ENCODE assay signal across 9 cellular contexts in genomic region chr17:43878260-43879082, GRCh38. TPM values are rescaled to one million over a fixed set of nuclear protein-coding genes. Genes with fewer than 3 reads are reported as not detected.
DNase-seq lines count a peak whose midpoint lies in the region; ATAC-seq and TF ChIP-seq lines count a peak whose summit lies in the region.
"Had no signal": no experiment of that assay in that cellular context is flagged by ENCODE, and none has a peak within 500 bp of the region (broad histone marks: within the 10 kb centered on the region; RNA-seq: fewer than 3 reads in every experiment).

No MANE protein-coding gene starts in this region.

- TF ChIP-seq CTCF in Peyer's patch (IDR thresholded peaks at IDR 0.05) = peak; percentile 75 to 93 (median 87)
- TF ChIP-seq CTCF in fibroblast of the aortic adventitia (IDR thresholded peaks at IDR 0.05; ENCODE audit: insufficient read depth, low read length) = peak; percentile 98
- peak; percentile 87 for TF ChIP-seq CTCF in neural progenitor cell (IDR thresholded peaks at IDR 0.05)

- H3K4me1 ChIP-seq in Peyer's patch (peaks cover 0 to 16% (median 0%) of the 10 kb centered on the region in 4 donors), neural progenitor cell (peaks cover 3% of the 10 kb centered on the region)

- no peak overlapping the region for H3K9ac ChIP-seq in neural progenitor cell

- H3K27me3 ChIP-seq in Peyer's patch (no peaks in the 10 kb centered on the region), neural progenitor cell (no peaks in the 10 kb centered on the region)

- H3F3A ChIP-seq in neural progenitor cell (ENCODE audit: low read depth) = no peaks in the 10 kb centered on the region

- H2AFZ ChIP-seq in neural progenitor cell (replicated peaks) = no peak overlapping the region

- H3K4me2 ChIP-seq in neural progenitor cell = no peak overlapping the region

- TF ChIP-seq POLR2A in Peyer's patch (IDR thresholded peaks at IDR 0.05) = no peak

- no peaks in the 10 kb centered on the region for H3K79me2 ChIP-seq in neural progenitor cell (ENCODE audit: low read depth)

- H3K4me1 Mint-ChIP-seq in activated T-helper 2 cell treated with anti-CD3 and anti-CD28 coated beads, Interferon-gamma antibody, Interleukin-2, Interleukin-4, amounts not matched to agents 10 μg/mL and 5 μg/mL and 100 μg/mL, durations not matched to agents 14 hours and 24 hours and 36 hours (ENCODE audit: low read depth) = no peaks in the 10 kb centered on the region
- H3K4me1 Mint-ChIP-seq in neural progenitor cell = peaks cover 10% of the 10 kb centered on the region

- no peaks in the 10 kb centered on the region for H3K36me3 ChIP-seq in Peyer's patch
- no peaks in the 10 kb centered on the region for H3K36me3 ChIP-seq in neural progenitor cell

- H3K9me3 ChIP-seq in Peyer's patch = no peaks in the 10 kb centered on the region
- H3K9me3 ChIP-seq in neural progenitor cell (ENCODE audit: low read depth) = no peaks in the 10 kb centered on the region

- H3K9me3 Mint-ChIP-seq in activated T-helper 2 cell treated with anti-CD3 and anti-CD28 coated beads, Interferon-gamma antibody, Interleukin-2, Interleukin-4, amounts not matched to agents 10 μg/mL and 5 μg/mL and 100 μg/mL, durations not matched to agents 14 hours and 24 hours and 36 hours = no peaks in the 10 kb centered on the region
- no peaks in the 10 kb centered on the region for H3K9me3 Mint-ChIP-seq in neural progenitor cell
- H3K9me3 Mint-ChIP-seq: dendritic cell treated with granulocyte-macrophage colony-stimulating factor and Interleukin-4, amounts not matched to agents 40 ng/mL and 50 ng/mL, for 4 days had no signal

- intact Hi-C loops in activated T-helper 2 cell treated with anti-CD3 and anti-CD28 coated beads, Interferon-gamma antibody, Interleukin-2, Interleukin-4, amounts not matched to agents 10 μg/mL and 5 μg/mL and 100 μg/mL, durations not matched to agents 14 hours and 24 hours and 36 hours (cut with micrococcal nuclease) = no loop called here

- DNase-seq in DMS53 treated with DMSO at 0.1 percent for 48 hours (lab: John Stamatoyannopoulos, UW; ENCODE audit: unreplicated experiment) (peak; percentile 48), HT-29 (ENCODE audit: low spot score) (peak; percentile 80), Peyer's patch (peak; percentile 53 to 85 (median 83)), fibroblast of the aortic adventitia (ENCODE audit: low read depth) (peak; percentile 88), neural progenitor cell (ENCODE audit: low spot score) (peak; percentile 86), stromal cell of bone marrow (ENCODE audit: low read depth) (peak; percentile 77)
- peak; percentile 38 for DNase-seq in activated T-helper 2 cell treated with anti-CD3 and anti-CD28 coated beads, Interferon-gamma antibody, Interleukin-2, Interleukin-4, amounts not matched to agents 10 μg/mL and 5 μg/mL and 100 μg/mL, durations not matched to agents 14 hours and 24 hours and 36 hours (ENCODE audit: low spot score)

- no peak overlapping the region for H3K4me3 Mint-ChIP-seq in activated T-helper 2 cell treated with anti-CD3 and anti-CD28 coated beads, Interferon-gamma antibody, Interleukin-2, Interleukin-4, amounts not matched to agents 10 μg/mL and 5 μg/mL and 100 μg/mL, durations not matched to agents 14 hours and 24 hours and 36 hours (ENCODE audit: low read depth)
- H3K4me3 Mint-ChIP-seq in neural progenitor cell = no peak overlapping the region
- H3K4me3 Mint-ChIP-seq: dendritic cell treated with granulocyte-macrophage colony-stimulating factor and Interleukin-4, amounts not matched to agents 40 ng/mL and 50 ng/mL, for 4 days had no signal

- peak overlapping the region in 1 of 4 donors; percentile 41 for H3K27ac ChIP-seq in Peyer's patch
- no peak overlapping the region for H3K27ac ChIP-seq in neural progenitor cell

- H3K27ac Mint-ChIP-seq in activated T-helper 2 cell treated with anti-CD3 and anti-CD28 coated beads, Interferon-gamma antibody, Interleukin-2, Interleukin-4, amounts not matched to agents 10 μg/mL and 5 μg/mL and 100 μg/mL, durations not matched to agents 14 hours and 24 hours and 36 hours = no peak overlapping the region
- H3K27ac Mint-ChIP-seq in neural progenitor cell = no peak overlapping the region
- H3K27ac Mint-ChIP-seq: dendritic cell treated with granulocyte-macrophage colony-stimulating factor and Interleukin-4, amounts not matched to agents 40 ng/mL and 50 ng/mL, for 4 days had no signal

- H3K27me3 Mint-ChIP-seq in activated T-helper 2 cell treated with anti-CD3 and anti-CD28 coated beads, Interferon-gamma antibody, Interleukin-2, Interleukin-4, amounts not matched to agents 10 μg/mL and 5 μg/mL and 100 μg/mL, durations not matched to agents 14 hours and 24 hours and 36 hours (ENCODE audit: low read depth) = no peaks in the 10 kb centered on the region
- peaks cover 2% of the 10 kb centered on the region for H3K27me3 Mint-ChIP-seq in neural progenitor cell (ENCODE audit: insufficient read depth, low read depth)

- H3K4me3 ChIP-seq in Peyer's patch = no peak overlapping the region
- no peak overlapping the region for H3K4me3 ChIP-seq in fibroblast of the aortic adventitia (ENCODE audit: low read depth, low read length)
- H3K4me3 ChIP-seq in neural progenitor cell = no peak overlapping the region

- no peak for ATAC-seq in GM21515 (IDR thresholded peaks at IDR 0.05; ENCODE audit: unreplicated experiment)

- no peaks in the 10 kb centered on the region for H3K36me3 Mint-ChIP-seq in activated T-helper 2 cell treated with anti-CD3 and anti-CD28 coated beads, Interferon-gamma antibody, Interleukin-2, Interleukin-4, amounts not matched to agents 10 μg/mL and 5 μg/mL and 100 μg/mL, durations not matched to agents 14 hours and 24 hours and 36 hours (ENCODE audit: low read depth)
- H3K36me3 Mint-ChIP-seq in neural progenitor cell = peaks cover 4% of the 10 kb centered on the region

- peaks cover 8% of the 10 kb centered on the region for H4K20me1 ChIP-seq in neural progenitor cell (ENCODE audit: low read depth)

RNA-seq across cellular contexts. Expression of gene MPP2, which starts 28.9 kb away (rescaled TPM):
- total RNA-seq in HT-29 (2014; rRNA removed; shearing (Covaris generic)) = 0.29 and 0.56 TPM in 2 replicates
- 1 to 10 TPM in 2 of 4 donors, under 1 TPM in 1, not detected in 1; 0.53 to 1.3 (median 1.2) TPM for total RNA-seq in Peyer's patch
- 1.2 and 1.4 TPM in 2 replicates for total RNA-seq in activated T-helper 2 cell treated with anti-CD3 and anti-CD28 coated beads, Interferon-gamma antibody, Interleukin-2, Interleukin-4, amounts not matched to agents 10 μg/mL and 5 μg/mL and 100 μg/mL, durations not matched to agents 14 hours and 24 hours and 36 hours
- total RNA-seq in fibroblast of the aortic adventitia (ENCODE audit: low replicate concordance) = 3.2 and 3.3 TPM in 2 replicates
- 7.8 and 24.5 TPM in 2 replicates for total RNA-seq in neural progenitor cell (ENCODE audit: low replicate concordance)

RNA-seq across cellular contexts. Expression of gene CD300LG, which starts 31.5 kb away (rescaled TPM):
- not detected in 2 replicates for total RNA-seq in HT-29 (2014; rRNA removed; shearing (Covaris generic))
- under 1 TPM in 1 of 4 donors, not detected in 3; 0.54 TPM for total RNA-seq in Peyer's patch
- not detected in 2 replicates for total RNA-seq in activated T-helper 2 cell treated with anti-CD3 and anti-CD28 coated beads, Interferon-gamma antibody, Interleukin-2, Interleukin-4, amounts not matched to agents 10 μg/mL and 5 μg/mL and 100 μg/mL, durations not matched to agents 14 hours and 24 hours and 36 hours
- total RNA-seq in fibroblast of the aortic adventitia (ENCODE audit: low replicate concordance) = not detected in 2 replicates
- total RNA-seq in neural progenitor cell (ENCODE audit: low replicate concordance) = not detected in 2 replicates

RNA-seq across cellular contexts. Expression of gene MPP3, which starts 45.5 kb away (rescaled TPM):
- 12.0 and 13.9 TPM in 2 replicates for total RNA-seq in HT-29 (2014; rRNA removed; shearing (Covaris generic))
- total RNA-seq in Peyer's patch (10 to 100 TPM in 2 of 4 donors, 1 to 10 TPM in 2; 1.6 to 16.1 (median 10.5) TPM), fibroblast of the aortic adventitia (ENCODE audit: low replicate concordance) (5.7 and 9.6 TPM in 2 replicates), neural progenitor cell (ENCODE audit: low replicate concordance) (6.1 and 7.0 TPM in 2 replicates)
- total RNA-seq in activated T-helper 2 cell treated with anti-CD3 and anti-CD28 coated beads, Interferon-gamma antibody, Interleukin-2, Interleukin-4, amounts not matched to agents 10 μg/mL and 5 μg/mL and 100 μg/mL, durations not matched to agents 14 hours and 24 hours and 36 hours = 0.14 and 0.21 TPM in 2 replicates

Comparison
In these comparisons a context has a peak if more than half of its experiments do, and no peak if none do; other contexts are left out.
1. DNase-seq: peak in every context shown above with its lines; median percentile 88 in fibroblast of the aortic adventitia; 86 in neural progenitor cell; 83 in Peyer's patch; 80 in HT-29; 77 in stromal cell of bone marrow; 48 in DMS53 treated with DMSO at 0.1 percent for 48 hours; 38 in activated T-helper 2 cell treated with anti-CD3 and anti-CD28 coated beads, Interferon-gamma antibody, Interleukin-2, Interleukin-4, amounts not matched to agents 10 μg/mL and 5 μg/mL and 100 μg/mL, durations not matched to agents 14 hours and 24 hours and 36 hours.